18 cellular contexts compared by ENCODE assay signal in the genomic region with DNA sequence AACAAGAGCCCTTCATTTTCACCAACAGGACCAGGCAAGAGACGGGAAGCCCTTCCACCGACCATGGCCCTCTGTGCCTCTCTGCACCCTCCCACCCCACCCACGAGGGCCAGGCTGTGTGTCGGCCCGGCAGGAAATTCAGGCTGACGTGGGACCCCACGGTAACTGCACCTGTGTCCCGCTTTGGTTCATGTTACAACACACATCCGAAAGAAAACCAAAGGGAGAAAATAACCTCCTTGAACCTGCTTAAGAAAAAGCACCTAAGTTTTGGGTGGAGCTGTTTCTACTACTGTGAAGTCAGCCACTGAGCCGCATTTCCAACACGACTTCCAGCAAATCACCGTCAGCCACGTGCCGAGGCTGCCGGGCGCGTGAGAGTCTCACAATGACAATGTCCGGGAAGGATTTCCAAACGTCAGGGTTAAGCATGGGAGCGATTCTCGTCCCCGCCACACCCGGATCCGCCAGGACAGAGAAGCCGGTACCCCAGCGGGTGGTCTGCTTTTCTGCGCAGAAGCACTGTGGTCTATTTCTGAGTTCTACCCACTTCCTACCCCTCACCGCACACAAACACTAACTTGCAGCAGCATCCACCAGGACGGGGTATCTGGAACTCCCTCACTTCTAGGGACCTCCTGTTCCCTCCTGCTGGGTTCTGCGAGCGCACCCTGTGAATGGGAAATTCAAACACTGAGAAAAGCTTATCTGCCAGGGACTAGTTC. TPM values are rescaled to one million over a fixed set of nuclear protein-coding genes. Genes with fewer than 3 reads are reported as not detected.
A peak's percentile ranks its signal among the peaks of the same experiment; 100 is the strongest.
DNase-seq lines count a peak whose midpoint lies in the region; ATAC-seq and TF ChIP-seq lines count a peak whose summit lies in the region.
"Had no signal": no experiment of that assay in that cellular context is flagged by ENCODE, and none has a peak within 500 bp of the region (broad histone marks: within the 10 kb centered on the region; RNA-seq: fewer than 3 reads in every experiment).

No MANE protein-coding gene starts in this region.

- H3K27me3 Mint-ChIP-seq in CD8-positive, alpha-beta T cell (ENCODE audit: low read depth), result no peaks in the 10 kb centered on the region
- no peaks in the 10 kb centered on the region for H3K27me3 Mint-ChIP-seq in IgD-negative memory B cell
- H3K27me3 Mint-ChIP-seq: activated naive CD4-positive, alpha-beta T cell treated with anti-CD3 and anti-CD28 coated beads, Interleukin-2, amount 50 U/mL, for 24 hours had no signal

- no peak for TF ChIP-seq EP300 in sigmoid colon (IDR thresholded peaks at IDR 0.05)

- POLR2A ChIA-PET in CD8-positive, alpha-beta T cell (lab: Charles Lee), result no interaction called here

- H3K4me1 ChIP-seq in CD8-positive, alpha-beta T cell (ENCODE audit: insufficient read depth, low read length), result peaks cover 8% of the 10 kb centered on the region
- H3K4me1 ChIP-seq in right cardiac atrium (ENCODE audit: control insufficient read depth, insufficient read depth, low read length) (peaks cover 3% of the 10 kb centered on the region), sigmoid colon (peaks cover 0 to 20% (median 17%) of the 10 kb centered on the region in 4 donors)
- H3K4me1 ChIP-seq in effector memory CD4-positive, alpha-beta T cell (ENCODE audit: control insufficient read depth, insufficient read depth, low read length, poor library complexity, severe bottlenecking), result peaks cover 5% of the 10 kb centered on the region

- DNase-seq in CD8-positive, alpha-beta T cell, result peak in 1 of 7 experiments; percentile 48
- peak in 2 of 3 donors; percentile 20 to 21 for DNase-seq in right cardiac atrium
- DNase-seq in sigmoid colon, result peak; percentile 53
- DNase-seq in effector memory CD4-positive, alpha-beta T cell, result no peak
- no peak for DNase-seq in NCI-H128 (lab: John Stamatoyannopoulos, UW; ENCODE audit: unreplicated experiment)
- DNase-seq: activated CD4-positive, alpha-beta T cell treated with anti-CD3 and anti-CD28 coated beads, Interleukin-2, amount 50 U/mL, for 4 hours; activated T-cell treated with anti-CD3 and anti-CD28 coated beads, Interleukin-2, amount 50 U/mL, for 4 hours; COR-L47; DMS79 treated with DMSO at 0.1 percent for 48 hours; NCI-H2081 treated with DMSO at 0.1 percent for 48 hours; stimulated activated naive CD8-positive, alpha-beta T cell treated with anti-CD3 and anti-CD28 coated beads, Interleukin-15, Interleukin-2, amounts not matched to agents 100 U/mL and 50 U/mL, for 24 hours had no signal

- intact Hi-C loops in CD8-positive, alpha-beta T cell (cut with DNase I, micrococcal nuclease), result loop anchor here in 1 of 2 experiments (5.0 kb wide), 1 partner anchor 118 kb away; the partner anchor contains the start of gene GNA12
- intact Hi-C loops in right cardiac atrium (cut with DNase I), result no loop called here
- intact Hi-C loops in sigmoid colon (cut with DNase I), result loop anchor here (5.0 kb wide), 1 partner anchor 38 kb away; no protein-coding TSS in a partner anchor

- H3K9me3 ChIP-seq in CD8-positive, alpha-beta T cell (ENCODE audit: low read length), result no peaks in the 10 kb centered on the region
- H3K9me3 ChIP-seq in right cardiac atrium (ENCODE audit: control insufficient read depth, low read length) (no peaks in the 10 kb centered on the region), sigmoid colon (no peaks in the 10 kb centered on the region)
- H3K9me3 ChIP-seq in effector memory CD4-positive, alpha-beta T cell (ENCODE audit: control insufficient read depth, low read length), result no peaks in the 10 kb centered on the region
- H3K9me3 ChIP-seq: SJSA1, tibial nerve had no signal

- H3K36me3 ChIP-seq in CD8-positive, alpha-beta T cell (ENCODE audit: insufficient read depth, low read length), result no peaks in the 10 kb centered on the region
- peaks cover 0 to 33% (median 8%) of the 10 kb centered on the region in 4 donors for H3K36me3 ChIP-seq in sigmoid colon
- H3K36me3 ChIP-seq in effector memory CD4-positive, alpha-beta T cell (ENCODE audit: control insufficient read depth, insufficient read depth, low read length), result peaks cover 3% of the 10 kb centered on the region

- no peak for TF ChIP-seq CTCF in CD8-positive, alpha-beta T cell (IDR thresholded peaks at IDR 0.05)
- no peak for TF ChIP-seq CTCF in sigmoid colon (IDR thresholded peaks at IDR 0.05)

- H3K4me3 ChIP-seq in CD8-positive, alpha-beta T cell (ENCODE audit: low read depth, low read length), result no peak overlapping the region
- no peak overlapping the region for H3K4me3 ChIP-seq in right cardiac atrium (ENCODE audit: low read length)
- no peak overlapping the region for H3K4me3 ChIP-seq in sigmoid colon
- no peak overlapping the region for H3K4me3 ChIP-seq in effector memory CD4-positive, alpha-beta T cell (ENCODE audit: insufficient read depth, low read depth, low read length, poor library complexity, severe bottlenecking)
- H3K4me3 ChIP-seq: SJSA1, tibial nerve had no signal

- WGBS in right cardiac atrium, result 95% methylated on average over 31 of the region's 31 CpGs
- 87 to 95% methylated on average over 31 of the region's 31 CpGs for WGBS in sigmoid colon, 2 donors

- TF ChIP-seq POLR2A in sigmoid colon (IDR thresholded peaks at IDR 0.05), result no peak

- no peaks in the 10 kb centered on the region for H3K27me3 ChIP-seq in CD8-positive, alpha-beta T cell (ENCODE audit: insufficient read depth, low read length)
- H3K27me3 ChIP-seq in right cardiac atrium (ENCODE audit: control insufficient read depth, insufficient read depth) (no peaks in the 10 kb centered on the region), sigmoid colon (no peaks in the 10 kb centered on the region)
- H3K27me3 ChIP-seq in effector memory CD4-positive, alpha-beta T cell (replicated peaks; ENCODE audit: control insufficient read depth, insufficient read depth, low read length, poor library complexity, severe bottlenecking), result no peaks in the 10 kb centered on the region
- H3K27me3 ChIP-seq: SJSA1, tibial nerve had no signal

- ATAC-seq in CD8-positive, alpha-beta T cell, result peak; percentile 41
- ATAC-seq in right cardiac atrium, result no peak
- ATAC-seq in HG03196 (IDR thresholded peaks at IDR 0.05; ENCODE audit: unreplicated experiment), result no peak
- ATAC-seq: activated T-cell treated with anti-CD3 and anti-CD28 coated beads, Interleukin-2, amount 50 U/mL, for 4 hours; stimulated activated naive CD8-positive, alpha-beta T cell treated with anti-CD3 and anti-CD28 coated beads, Interleukin-15, Interleukin-2, amounts not matched to agents 100 U/mL and 50 U/mL, for 24 hours had no signal

- peak overlapping the region; percentile 32 for H3K4me3 Mint-ChIP-seq in CD8-positive, alpha-beta T cell
- H3K4me3 Mint-ChIP-seq in IgD-negative memory B cell, result peak overlapping the region in 1 of 4 donors; percentile 47
- H3K4me3 Mint-ChIP-seq: activated naive CD4-positive, alpha-beta T cell treated with anti-CD3 and anti-CD28 coated beads, Interleukin-2, amount 50 U/mL, for 24 hours; activated T-cell treated with anti-CD3 and anti-CD28 coated beads, Interleukin-2, amount 50 U/mL, for 4 hours had no signal

- peaks cover 10% of the 10 kb centered on the region for H3K36me3 Mint-ChIP-seq in CD8-positive, alpha-beta T cell
- peaks cover 6% of the 10 kb centered on the region for H3K36me3 Mint-ChIP-seq in IgD-negative memory B cell

- CTCF ChIA-PET in CD8-positive, alpha-beta T cell (lab: Charles Lee), result interaction anchor here (1.4 to 2.2 kb wide), 2 partner anchors 15 to 54 kb away, joined by 6 to 11 read pairs; no protein-coding TSS in a partner anchor

- H3K27ac Mint-ChIP-seq in CD8-positive, alpha-beta T cell, result peak overlapping the region; percentile 72
- peak overlapping the region in 2 of 3 donors; percentile 47 to 60 for H3K27ac Mint-ChIP-seq in IgD-negative memory B cell
- H3K27ac Mint-ChIP-seq: activated naive CD4-positive, alpha-beta T cell treated with anti-CD3 and anti-CD28 coated beads, Interleukin-2, amount 50 U/mL, for 24 hours had no signal

- no peak overlapping the region for H3K27ac ChIP-seq in CD8-positive, alpha-beta T cell (ENCODE audit: low read depth, low read length)
- H3K27ac ChIP-seq in right cardiac atrium (ENCODE audit: low read length) (no peak overlapping the region), sigmoid colon (no peak overlapping the region)
- no peak overlapping the region for H3K27ac ChIP-seq in effector memory CD4-positive, alpha-beta T cell (ENCODE audit: insufficient read depth, low read length, poor library complexity, severe bottlenecking)
- H3K27ac ChIP-seq: SJSA1, tibial nerve had no signal

- H3K9me3 Mint-ChIP-seq in CD8-positive, alpha-beta T cell, result no peaks in the 10 kb centered on the region
- no peaks in the 10 kb centered on the region for H3K9me3 Mint-ChIP-seq in IgD-negative memory B cell
- H3K9me3 Mint-ChIP-seq: activated naive CD4-positive, alpha-beta T cell treated with anti-CD3 and anti-CD28 coated beads, Interleukin-2, amount 50 U/mL, for 24 hours; activated T-cell treated with anti-CD3 and anti-CD28 coated beads, Interleukin-2, amount 50 U/mL, for 4 hours had no signal

- peaks cover 23% of the 10 kb centered on the region for H3K4me1 Mint-ChIP-seq in CD8-positive, alpha-beta T cell (ENCODE audit: low read depth)
- peaks cover 6 to 12% (median 7%) of the 10 kb centered on the region in 3 donors for H3K4me1 Mint-ChIP-seq in IgD-negative memory B cell

RNA-seq across cellular contexts. Expression of gene AMZ1, which starts 36.6 kb away (rescaled TPM):
- total RNA-seq in CD8-positive, alpha-beta T cell, result under 1 TPM; 0.47 to 0.54 TPM
- polyA plus RNA-seq in IgD-negative memory B cell (1.9 TPM), right cardiac atrium (0.36 TPM), sigmoid colon (under 1 TPM in 2 of 3 donors, not detected in 1; under 0.01 to 0.16 TPM)
- total RNA-seq in right cardiac atrium (1 to 10 TPM in 1 of 4 donors, under 1 TPM in 3; 0.45 to 1.0 (median 0.91) TPM), sigmoid colon (1 to 10 TPM in 1 of 4 donors, under 1 TPM in 1, not detected in 2; 0.41 to 1.4 TPM)
- total RNA-seq: H4, NCI-H460 had no signal

Comparison
In these comparisons a context has a peak if more than half of its experiments do, and no peak if none do; other contexts are left out.
1. DNase-seq: peak in right cardiac atrium (2 of 3) and sigmoid colon (single experiment); none in effector memory CD4-positive, alpha-beta T cell (0 of 3) and NCI-H128 (single experiment).